ENCODE assay signal across 23 cellular contexts in genomic region chr9:132548971-132549649, GRCh38. TPM values are rescaled to one million over a fixed set of nuclear protein-coding genes. Genes with fewer than 3 reads are reported as not detected.
A peak's percentile ranks its signal among the peaks of the same experiment; 100 is the strongest.
DNase-seq lines count a peak whose midpoint lies in the region; ATAC-seq and TF ChIP-seq lines count a peak whose summit lies in the region.
"Had no signal": no experiment of that assay in that cellular context is flagged by ENCODE, and none has a peak within 500 bp of the region (broad histone marks: within the 10 kb centered on the region; RNA-seq: fewer than 3 reads in every experiment).

No MANE protein-coding gene starts in this region.

- no peak overlapping the region for H2BK5ac ChIP-seq in neuronal stem cell (ENCODE audit: low read length)

- no peak overlapping the region for H2BK120ac ChIP-seq in neuronal stem cell (ENCODE audit: low read depth, low read length)

- H3K18ac ChIP-seq in neuronal stem cell (ENCODE audit: low read length) = no peak overlapping the region

- H3K27me3 ChIP-seq in DOHH2 (ENCODE audit: control insufficient read depth, low read length) (no peaks in the 10 kb centered on the region), Panc1 (ENCODE audit: control insufficient read depth, insufficient read depth, low read length) (no peaks in the 10 kb centered on the region), neuronal stem cell (ENCODE audit: control insufficient read depth in 3 of 3, insufficient read depth in 3 of 3, low read depth in 1 of 3, low read length in 3 of 3) (peaks cover 0 to 13% (median 0%) of the 10 kb centered on the region in 3 experiments), lower lobe of right lung (ENCODE audit: low read depth) (peaks cover 18% of the 10 kb centered on the region)
- H3K27me3 ChIP-seq: MG63 had no signal

- DNase-seq in Panc1 (ENCODE audit: low read depth, low spot score) = peak; percentile 48
- peak; percentile 18 for DNase-seq in epithelial cell of esophagus (ENCODE audit: low read depth)
- DNase-seq in neuronal stem cell (ENCODE audit: low spot score) = no peak
- no peak for DNase-seq in cerebellar nuclear complex (lab: John Stamatoyannopoulos, UW)
- DNase-seq in lower lobe of right lung = no peak
- no peak for DNase-seq in omental fat pad (ENCODE audit: low spot score)
- DNase-seq: activated CD4-positive, CD25-positive, alpha-beta regulatory T cell; activated gamma-delta T cell treated with Interleukin-2 at 50 U/mL for 16 hours; CD8-positive, alpha-beta memory T cell; effector memory CD4-positive, alpha-beta T cell; left ventricle myocardium inferior; MG63; naive thymus-derived CD4-positive, alpha-beta T cell; NCI-H1930; T-helper 1 cell had no signal

- CTCF ChIA-PET in Panc1 (lab: Charles Lee) = interaction anchor here (0.6 kb wide), 1 partner anchor 263 kb away, joined by 3 read pairs; no protein-coding TSS in a partner anchor

- H3K4me2 ChIP-seq in DOHH2 (ENCODE audit: low read length) (peak overlapping the region; percentile 76), neuronal stem cell (ENCODE audit: insufficient read depth, low read length, poor library complexity, severe bottlenecking) (no peak overlapping the region)
- H3K4me2 ChIP-seq: GM23338 had no signal

- H4K20me1 ChIP-seq in DOHH2 (ENCODE audit: control insufficient read depth, insufficient read depth, low read depth, low read length) = no peaks in the 10 kb centered on the region

- no peak overlapping the region for H4K8ac ChIP-seq in neuronal stem cell (ENCODE audit: low read depth, low read length)

- no peak overlapping the region for H2BK15ac ChIP-seq in neuronal stem cell (ENCODE audit: low read length)

- H4K91ac ChIP-seq in neuronal stem cell (ENCODE audit: low read depth, low read length, poor library complexity) = no peak overlapping the region

- H2BK12ac ChIP-seq in neuronal stem cell (ENCODE audit: low read length) = no peak overlapping the region

- H2AFZ ChIP-seq in neuronal stem cell (ENCODE audit: low read length) = peak overlapping the region; percentile 80
- H2AFZ ChIP-seq: GM23338 had no signal

- no peak overlapping the region for H3K4ac ChIP-seq in neuronal stem cell (ENCODE audit: low read length)

- H3K27ac ChIP-seq in DOHH2 (ENCODE audit: low read depth, low read length) (peak overlapping the region; percentile 95), Panc1 (ENCODE audit: low read length) (no peak overlapping the region), neuronal stem cell (replicated peaks; ENCODE audit: low read length) (no peak overlapping the region), lower lobe of right lung (no peak overlapping the region)
- H3K27ac ChIP-seq: ascending aorta, left ventricle myocardium inferior, RWPE1, tibial nerve had no signal

- in situ Hi-C loops in Panc1 (cut with HindIII; ENCODE audit: low pct_unique_long_range_greater_than_20kb, low sequenced_read_pairs) = no loop called here

- POLR2A ChIA-PET in Panc1 (lab: Charles Lee) = no interaction called here

- no peak overlapping the region for H3K23ac ChIP-seq in neuronal stem cell (ENCODE audit: low read depth, low read length, poor library complexity)

- no peaks in the 10 kb centered on the region for H3K79me2 ChIP-seq in DOHH2 (ENCODE audit: control insufficient read depth, low read length)

- no CpG with 5 or more reads among the region's 13 CpGs for WGBS in neuronal stem cell (ENCODE audit: extremely low coverage in 2 of 2, insufficient read length in 2 of 2, insufficient replicate concordance in 1 of 2), 2 donors

- no peak overlapping the region for H3K9ac ChIP-seq in neuronal stem cell (ENCODE audit: low read depth, low read length, poor library complexity)

- no peaks in the 10 kb centered on the region for H3K36me3 ChIP-seq in DOHH2 (ENCODE audit: control insufficient read depth, low read length)
- H3K36me3 ChIP-seq in Panc1 (ENCODE audit: control insufficient read depth, insufficient read depth, low read length) = no peaks in the 10 kb centered on the region
- no peaks in the 10 kb centered on the region for H3K36me3 ChIP-seq in neuronal stem cell (replicated peaks in 1 of 2; ENCODE audit: control insufficient read depth in 2 of 2, insufficient read depth in 2 of 2, low read length in 2 of 2)
- H3K36me3 ChIP-seq in lower lobe of right lung = no peaks in the 10 kb centered on the region
- H3K36me3 ChIP-seq: ascending aorta, left ventricle myocardium inferior, MG63, tibial nerve had no signal

- H3K14ac ChIP-seq in neuronal stem cell (ENCODE audit: low read length) = no peak overlapping the region

- intact Hi-C loops in Panc1 (cut with micrococcal nuclease; ENCODE audit: unreplicated experiment) (no loop called here), lower lobe of right lung (cut with DNase I) (no loop called here)

- peaks cover 27% of the 10 kb centered on the region for H3F3A ChIP-seq in DOHH2 (ENCODE audit: control insufficient read depth, insufficient read depth)

- BruUV-seq in Panc1 (replicated peaks; lab: Mats Ljungman, UMichigan) = no TSS peak

- H3K79me1 ChIP-seq in neuronal stem cell (ENCODE audit: low read depth, low read length) = no peaks in the 10 kb centered on the region

- no peaks in the 10 kb centered on the region for H3K9me2 ChIP-seq in DOHH2 (replicated peaks; ENCODE audit: control insufficient read depth, low read length)

- peaks cover 68% of the 10 kb centered on the region for H3K4me1 ChIP-seq in DOHH2 (ENCODE audit: control insufficient read depth, low read length)
- no peaks in the 10 kb centered on the region for H3K4me1 ChIP-seq in Panc1 (ENCODE audit: control insufficient read depth, insufficient read depth, low read length)
- peaks cover 24 to 31% of the 10 kb centered on the region in 2 donors for H3K4me1 ChIP-seq in neuronal stem cell (ENCODE audit: control insufficient read depth in 2 of 2, insufficient read depth in 1 of 2, low read depth in 1 of 2, low read length in 2 of 2)
- H3K4me1 ChIP-seq in lower lobe of right lung = no peaks in the 10 kb centered on the region
- H3K4me1 ChIP-seq: ascending aorta had no signal

- TF ChIP-seq CTCF in DOHH2 (IDR thresholded peaks at IDR 0.05; ENCODE audit: low read depth, low read length, poor library complexity, severe bottlenecking) (no peak), Panc1 (IDR thresholded peaks at IDR 0.05) (no peak), epithelial cell of esophagus (IDR thresholded peaks at IDR 0.05; ENCODE audit: insufficient read depth, low read depth, low read length, missing control alignments) (no peak), lower lobe of right lung (IDR thresholded peaks at IDR 0.05) (no peak), omental fat pad (IDR thresholded peaks at IDR 0.05) (no peak)

- ATAC-seq in Panc1 (no peak), lower lobe of right lung (no peak), HG02884 (IDR thresholded peaks at IDR 0.05; ENCODE audit: unreplicated experiment) (no peak), omental fat pad (ENCODE audit: low FRiP score) (no peak)
- ATAC-seq: GM23338; naive thymus-derived CD4-positive, alpha-beta T cell had no signal

- H3K9me3 ChIP-seq in DOHH2 (ENCODE audit: control insufficient read depth, insufficient read depth, low read length) (no peaks in the 10 kb centered on the region), Panc1 (ENCODE audit: control insufficient read depth, insufficient read depth, low read depth, low read length) (no peaks in the 10 kb centered on the region), neuronal stem cell (replicated peaks in 1 of 2; ENCODE audit: control insufficient read depth in 2 of 2, insufficient read depth in 1 of 2, low read depth in 1 of 2, low read length in 2 of 2) (no peaks in the 10 kb centered on the region), lower lobe of right lung (no peaks in the 10 kb centered on the region)
- H3K9me3 ChIP-seq: ascending aorta, left ventricle myocardium inferior, MG63 had no signal

- H3K4me3 ChIP-seq in DOHH2 (ENCODE audit: low read length) (peak overlapping the region; percentile 66), Panc1 (ENCODE audit: low read depth in 2 of 2, low read length in 2 of 2) (no peak overlapping the region), epithelial cell of esophagus (ENCODE audit: low read length) (no peak overlapping the region), neuronal stem cell (ENCODE audit: low read length in 2 of 2) (peak overlapping the region in 1 of 2 donors; percentile 26), lower lobe of right lung (no peak overlapping the region)
- H3K4me3 ChIP-seq: ascending aorta, GM23338, left ventricle myocardium inferior, MG63, tibial nerve had no signal

- no peak overlapping the region for H2AK5ac ChIP-seq in neuronal stem cell (ENCODE audit: low read depth, low read length)

RNA-seq across cellular contexts. Expression of gene BARHL1, which starts 33.3 kb away (rescaled TPM):
- total RNA-seq in Panc1 (2021; ENCODE audit: unreplicated experiment) (not detected), lower lobe of right lung (not detected), omental fat pad (not detected)
- polyA plus RNA-seq in Panc1 (2012; ENCODE audit: insufficient read length) = not detected
- 0.08 TPM for polyA plus RNA-seq in neuronal stem cell (2013, experiment 1 of 2)
- polyA plus RNA-seq in neuronal stem cell (2013, experiment 2 of 2) = 0.10 TPM
- total RNA-seq: ascending aorta; CD8-positive, alpha-beta memory T cell; GM23338; left ventricle myocardium inferior; naive thymus-derived CD4-positive, alpha-beta T cell; skeletal muscle tissue; tibial nerve had no signal
- polyA plus RNA-seq: AG04450; CD8-positive, alpha-beta memory T cell; GM23338; naive thymus-derived CD4-positive, alpha-beta T cell had no signal

Comparison
In these comparisons a context has a peak if more than half of its experiments do, and no peak if none do; other contexts are left out.
1. DNase-seq: peak in Panc1 (single experiment) and epithelial cell of esophagus (single experiment); none in neuronal stem cell (single experiment), cerebellar nuclear complex (0 of 2), lower lobe of right lung (single experiment) and omental fat pad (single experiment).